20 cellular contexts compared by ENCODE assay signal in the genomic region with DNA sequence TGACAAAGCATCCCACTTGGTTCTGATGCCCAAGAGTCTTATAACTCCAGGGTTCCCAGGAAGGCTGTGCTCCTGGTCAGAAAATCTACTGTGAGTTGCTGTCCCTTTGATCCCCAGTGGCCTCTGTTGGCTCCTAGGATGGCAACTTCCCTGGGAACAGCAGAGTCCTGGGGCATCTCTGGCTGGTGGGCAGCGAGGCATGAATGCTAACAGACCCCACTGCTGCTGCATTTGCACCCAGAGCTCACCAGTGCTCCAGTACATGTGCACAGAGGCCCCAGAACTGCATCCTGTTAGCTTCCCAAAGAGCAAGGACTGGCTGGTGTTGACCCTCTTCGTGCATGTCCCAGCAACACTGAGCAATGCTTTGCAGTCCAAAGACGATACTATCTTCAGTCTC. TPM values are rescaled to one million over a fixed set of nuclear protein-coding genes. Genes with fewer than 3 reads are reported as not detected.
DNase-seq lines count a peak whose midpoint lies in the region; ATAC-seq, FAIRE-seq and TF ChIP-seq lines count a peak whose summit lies in the region.
"Had no signal": no experiment of that assay in that cellular context is flagged by ENCODE, and none has a peak within 500 bp of the region (broad histone marks: within the 10 kb centered on the region; RNA-seq: fewer than 3 reads in every experiment).

No MANE protein-coding gene starts in this region.

- H3K9me3 ChIP-seq in neural progenitor cell (ENCODE audit: low read depth): no peaks in the 10 kb centered on the region
- H3K9me3 ChIP-seq: HAP-1 had no signal

- H3K79me2 ChIP-seq in neural progenitor cell (ENCODE audit: low read depth): no peaks in the 10 kb centered on the region

- H3K4me3 Mint-ChIP-seq in natural killer cell treated with Interleukin-12 subunit alpha and Interleukin-12 subunit beta and Interleukin-15 and Interleukin-18, amount 100 ng/mL, for 72 hours: no peak overlapping the region
- H3K4me3 Mint-ChIP-seq in natural killer cell (no peak overlapping the region), neural progenitor cell (no peak overlapping the region)
- H3K4me3 Mint-ChIP-seq: CD4-positive, alpha-beta memory T cell had no signal

- H3K4me2 ChIP-seq in neural progenitor cell: no peak overlapping the region

- no peak for ATAC-seq in natural killer cell treated with Interleukin-12 subunit alpha and Interleukin-12 subunit beta and Interleukin-15 and Interleukin-18, amount 100 ng/mL, for 72 hours
- ATAC-seq in natural killer cell: no peak

- no peaks in the 10 kb centered on the region for H4K20me1 ChIP-seq in neural progenitor cell (ENCODE audit: low read depth)

- no peaks in the 10 kb centered on the region for H3K36me3 ChIP-seq in bronchial epithelial cell (ENCODE audit: control insufficient read depth, insufficient read depth, low read length)
- no peaks in the 10 kb centered on the region for H3K36me3 ChIP-seq in neural progenitor cell
- H3K36me3 ChIP-seq: HAP-1 had no signal

- H3K9me3 Mint-ChIP-seq in natural killer cell treated with Interleukin-12 subunit alpha and Interleukin-12 subunit beta and Interleukin-15 and Interleukin-18, amount 100 ng/mL, for 72 hours: no peaks in the 10 kb centered on the region
- H3K9me3 Mint-ChIP-seq in natural killer cell (no peaks in the 10 kb centered on the region), neural progenitor cell (no peaks in the 10 kb centered on the region)

- no peaks in the 10 kb centered on the region for H3K4me1 Mint-ChIP-seq in natural killer cell treated with Interleukin-12 subunit alpha and Interleukin-12 subunit beta and Interleukin-15 and Interleukin-18, amount 100 ng/mL, for 72 hours (ENCODE audit: low read depth in 2 of 2)
- H3K4me1 Mint-ChIP-seq in natural killer cell: no peaks in the 10 kb centered on the region
- H3K4me1 Mint-ChIP-seq in neural progenitor cell: peaks cover 2% of the 10 kb centered on the region
- H3K4me1 Mint-ChIP-seq: CD4-positive, alpha-beta memory T cell had no signal

- no peak overlapping the region for H3K27ac Mint-ChIP-seq in natural killer cell treated with Interleukin-12 subunit alpha and Interleukin-12 subunit beta and Interleukin-15 and Interleukin-18, amount 100 ng/mL, for 72 hours
- H3K27ac Mint-ChIP-seq in natural killer cell: no peak overlapping the region
- H3K27ac Mint-ChIP-seq in neural progenitor cell: no peak overlapping the region
- H3K27ac Mint-ChIP-seq: CD4-positive, alpha-beta memory T cell had no signal

- H3F3A ChIP-seq in neural progenitor cell (ENCODE audit: low read depth): no peaks in the 10 kb centered on the region

- FAIRE-seq in bronchial epithelial cell (lab: Jason Lieb, UNC): peak; percentile 28
- FAIRE-seq: G401.6, GM12892, H54 had no signal

- no peak overlapping the region for H2AFZ ChIP-seq in neural progenitor cell (replicated peaks)

- intact Hi-C loops in natural killer cell (cut with micrococcal nuclease) (no loop called here), posterior vena cava (cut with DNase I) (no loop called here)

- H3K4me3 ChIP-seq in bronchial epithelial cell (ENCODE audit: low read depth, low read length): no peak overlapping the region
- H3K4me3 ChIP-seq in neural progenitor cell: no peak overlapping the region
- H3K4me3 ChIP-seq: HAP-1 had no signal

- H3K27ac ChIP-seq in neural progenitor cell: no peak overlapping the region

- no peak overlapping the region for H3K9ac ChIP-seq in neural progenitor cell

- H3K27me3 ChIP-seq in bronchial epithelial cell (ENCODE audit: control insufficient read depth, insufficient read depth, low read length) (no peaks in the 10 kb centered on the region), neural progenitor cell (no peaks in the 10 kb centered on the region)

- TF ChIP-seq CTCF in natural killer cell (IDR thresholded peaks at IDR 0.05) (no peak), bronchial epithelial cell (IDR thresholded peaks at IDR 0.05; ENCODE audit: insufficient read depth, low read length, severe bottlenecking) (no peak), neural progenitor cell (IDR thresholded peaks at IDR 0.05) (no peak)

- no peaks in the 10 kb centered on the region for H3K4me1 ChIP-seq in neural progenitor cell
- H3K4me1 ChIP-seq: HAP-1 had no signal

- peaks cover 0 to under 1% of the 10 kb centered on the region in 2 donors for H3K27me3 Mint-ChIP-seq in natural killer cell treated with Interleukin-12 subunit alpha and Interleukin-12 subunit beta and Interleukin-15 and Interleukin-18, amount 100 ng/mL, for 72 hours
- no peaks in the 10 kb centered on the region for H3K27me3 Mint-ChIP-seq in natural killer cell (ENCODE audit: low read depth in 2 of 2)
- H3K27me3 Mint-ChIP-seq in neural progenitor cell (ENCODE audit: insufficient read depth, low read depth): peaks cover 2% of the 10 kb centered on the region
- H3K27me3 Mint-ChIP-seq: CD4-positive, alpha-beta memory T cell had no signal

- DNase-seq in natural killer cell treated with Interleukin-12 subunit alpha and Interleukin-12 subunit beta and Interleukin-15 and Interleukin-18, amount 100 ng/mL, for 72 hours (ENCODE audit: low spot score): peak; percentile 8
- DNase-seq in natural killer cell (no peak), bronchial epithelial cell (ENCODE audit: low read depth) (no peak), posterior vena cava (ENCODE audit: low spot score) (peak; percentile 38), midbrain (lab: John Stamatoyannopoulos, UW) (no peak), neural progenitor cell (ENCODE audit: low spot score) (no peak)
- DNase-seq: C1 segment of cervical spinal cord; Calu3; CD4-positive, alpha-beta memory T cell; COR-L47; DMS53; DMS79 treated with DMSO at 0.1 percent for 48 hours; GOT3 had no signal

- no peaks in the 10 kb centered on the region for H3K36me3 Mint-ChIP-seq in natural killer cell treated with Interleukin-12 subunit alpha and Interleukin-12 subunit beta and Interleukin-15 and Interleukin-18, amount 100 ng/mL, for 72 hours
- no peaks in the 10 kb centered on the region for H3K36me3 Mint-ChIP-seq in natural killer cell
- H3K36me3 Mint-ChIP-seq in neural progenitor cell: peaks cover 2% of the 10 kb centered on the region
- H3K36me3 Mint-ChIP-seq: CD4-positive, alpha-beta memory T cell had no signal

RNA-seq across cellular contexts. Expression of gene CAV3, which starts 15.7 kb away (rescaled TPM):
- total RNA-seq in natural killer cell treated with Interleukin-12 subunit alpha and Interleukin-12 subunit beta and Interleukin-15 and Interleukin-18, amount 100 ng/mL, for 72 hours: not detected
- total RNA-seq in natural killer cell: not detected
- total RNA-seq in bronchial epithelial cell: 0.13 TPM in 1 of 2 replicates, not detected in the other
- total RNA-seq in posterior vena cava: not detected
- not detected in 2 replicates for total RNA-seq in neural progenitor cell (ENCODE audit: low replicate concordance)
- total RNA-seq: A172; A673; Calu3; CD4-positive, alpha-beta memory T cell; Daoy had no signal

RNA-seq across cellular contexts. Expression of gene OXTR, which starts 20.1 kb away (rescaled TPM):
- total RNA-seq in natural killer cell treated with Interleukin-12 subunit alpha and Interleukin-12 subunit beta and Interleukin-15 and Interleukin-18, amount 100 ng/mL, for 72 hours: 1 to 10 TPM; 1.8 to 2.7 TPM
- under 1 TPM; 0.14 to 0.33 (median 0.16) TPM for total RNA-seq in natural killer cell
- 0.26 and 0.53 TPM in 2 replicates for total RNA-seq in bronchial epithelial cell
- 1 to 10 TPM; 1.1 to 3.4 TPM for total RNA-seq in posterior vena cava
- 2.0 and 3.9 TPM in 2 replicates for total RNA-seq in neural progenitor cell (ENCODE audit: low replicate concordance)

Comparison
In these comparisons a context has a peak if more than half of its experiments do, and no peak if none do; other contexts are left out.
1. DNase-seq: peak in natural killer cell treated with Interleukin-12 subunit alpha and Interleukin-12 subunit beta and Interleukin-15 and Interleukin-18, amount 100 ng/mL, for 72 hours (single experiment) and posterior vena cava (single experiment); none in natural killer cell (single experiment), bronchial epithelial cell (single experiment), midbrain (single experiment) and neural progenitor cell (single experiment).